Comparison of ENCODE assay signal across 1 cellular context in the genomic region with DNA sequence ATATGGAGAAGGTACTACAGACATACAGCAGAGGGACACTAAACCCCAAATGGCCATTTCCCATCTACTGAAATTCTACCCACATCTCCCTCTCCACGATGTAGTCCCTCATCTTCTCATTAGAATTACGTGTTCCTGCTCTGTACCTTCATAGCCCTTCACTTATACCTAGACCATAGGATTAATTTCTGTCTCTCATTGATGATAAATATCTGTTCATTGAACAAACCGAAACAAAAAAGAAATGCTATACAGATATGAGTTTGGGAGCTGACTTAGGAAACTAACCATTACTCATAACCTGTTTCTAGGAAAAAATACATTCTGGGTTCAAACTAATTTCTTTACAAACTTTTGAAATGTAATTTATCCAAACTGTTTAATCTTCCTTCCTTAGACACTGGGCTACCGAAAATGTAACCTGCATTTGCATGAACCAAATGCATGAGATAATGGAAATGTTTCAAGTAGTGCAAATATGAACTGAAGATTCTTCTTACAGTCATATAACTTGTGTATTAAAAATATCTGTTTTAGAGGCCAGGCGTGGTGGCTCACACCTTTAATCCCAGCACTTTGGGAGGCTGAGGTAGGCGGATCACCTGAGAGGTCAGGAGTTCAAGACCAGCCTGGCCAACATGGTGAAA.
TF ChIP-seq lines count a peak whose summit lies in the region.

No MANE protein-coding gene starts in this region.

TF ChIP-seq in HEK293T, 16 proteins besides CTCF, POLR2A, EP300 and RAD21:
- TF ChIP-seq SUZ12 (IDR thresholded peaks at IDR 0.05) (no peak), FOXK2 (IDR thresholded peaks at IDR 0.05) (no peak), SP1 (IDR thresholded peaks at IDR 0.05) (no peak), TARDBP (IDR thresholded peaks at IDR 0.05) (no peak)
TF ChIP-seq in HEK293T: peak in this region for 0.
